8 cellular contexts compared by ENCODE assay signal in the genomic region with DNA sequence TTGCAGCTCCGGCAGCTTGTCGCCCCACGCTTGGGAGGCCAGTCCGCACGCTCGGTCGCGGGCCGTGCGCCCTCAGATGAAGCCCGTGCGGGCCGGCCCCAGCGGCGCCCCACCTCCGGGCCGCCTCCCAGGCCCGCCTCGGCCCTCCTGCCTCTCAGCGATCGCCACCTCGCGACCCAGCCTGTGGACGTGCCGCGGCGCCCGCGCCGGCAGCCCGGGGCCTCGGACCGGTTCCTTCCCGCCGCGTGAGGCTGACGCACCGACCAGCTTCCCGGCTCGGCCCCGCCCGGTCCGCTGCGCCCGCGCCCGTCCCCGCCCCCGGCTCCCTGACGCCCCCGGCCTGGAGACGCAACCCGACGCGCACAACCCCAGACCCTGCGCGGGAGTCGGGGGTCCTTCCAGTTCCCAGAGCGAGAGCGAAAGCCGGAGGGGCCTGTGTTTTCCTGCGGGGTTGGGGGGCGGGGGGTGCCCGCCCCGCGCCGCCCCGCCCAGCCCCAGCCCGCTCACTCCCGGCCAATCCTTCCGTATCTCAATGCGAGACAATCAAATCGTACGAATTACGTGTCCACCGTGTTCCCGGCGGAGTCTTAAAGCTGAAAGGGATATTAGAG. TPM values are rescaled to one million over a fixed set of nuclear protein-coding genes. Genes with fewer than 3 reads are reported as not detected.
DNase-seq lines count a peak whose midpoint lies in the region; ATAC-seq lines count a peak whose summit lies in the region.

A gene with protein sequence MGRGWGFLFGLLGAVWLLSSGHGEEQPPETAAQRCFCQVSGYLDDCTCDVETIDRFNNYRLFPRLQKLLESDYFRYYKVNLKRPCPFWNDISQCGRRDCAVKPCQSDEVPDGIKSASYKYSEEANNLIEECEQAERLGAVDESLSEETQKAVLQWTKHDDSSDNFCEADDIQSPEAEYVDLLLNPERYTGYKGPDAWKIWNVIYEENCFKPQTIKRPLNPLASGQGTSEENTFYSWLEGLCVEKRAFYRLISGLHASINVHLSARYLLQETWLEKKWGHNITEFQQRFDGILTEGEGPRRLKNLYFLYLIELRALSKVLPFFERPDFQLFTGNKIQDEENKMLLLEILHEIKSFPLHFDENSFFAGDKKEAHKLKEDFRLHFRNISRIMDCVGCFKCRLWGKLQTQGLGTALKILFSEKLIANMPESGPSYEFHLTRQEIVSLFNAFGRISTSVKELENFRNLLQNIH (minus strand): TSS at position 78 of the 611 bp plus-strand sequence. CDS start 77 bp downstream, at position 1.

- peak; percentile 56 to 71 (median 60) for DNase-seq in CD4-positive, alpha-beta memory T cell
- peak; percentile 66 for DNase-seq in NCI-H774 (lab: John Stamatoyannopoulos, UW)
- peak; percentile 31 to 32 for DNase-seq in activated CD8-positive, alpha-beta memory T cell treated with anti-CD3 and anti-CD28 coated beads for 4 hours (ENCODE audit: low read depth in 2 of 2)
- peak; percentile 95 for DNase-seq in mesenteric fat pad (ENCODE audit: low spot score)
- DNase-seq in stimulated activated CD8-positive, alpha-beta memory T cell treated with anti-CD3 and anti-CD28 coated beads, Interleukin-15, amount 100 ng/mL, for 24 hours (ENCODE audit: low read depth), result peak; percentile 41

- POLR2A ChIA-PET in CD4-positive, alpha-beta memory T cell (lab: Charles Lee; ENCODE audit: partially characterized antibody), result interaction anchor here (0.8 to 3.3 kb wide), 17 partner anchors 9 to 457 kb away, joined by 3 to 29 read pairs (median 5); a partner anchor contains a TSS

- H3K4me3 Mint-ChIP-seq in CD4-positive, alpha-beta memory T cell, result peak within 1 kb of the TSS; percentile 98 to 100 (median 99)

- H3K36me3 Mint-ChIP-seq in CD4-positive, alpha-beta memory T cell, result peaks cover 0 to 6% of the 10 kb centered on the region in 2 donors

- H3K9ac ChIP-seq in endocrine pancreas (ENCODE audit: control insufficient read depth, insufficient read depth, low read length), result peak within 1 kb of the TSS; percentile 86

- ATAC-seq in GM19397 (IDR thresholded peaks at IDR 0.05; ENCODE audit: unreplicated experiment) (peak; percentile 72), HG03558 (IDR thresholded peaks at IDR 0.05; ENCODE audit: extremely low read depth, unreplicated experiment) (peak; percentile 48)

- H3K27ac ChIP-seq in CD4-positive, alpha-beta memory T cell (ENCODE audit: low read depth, low read length), result peak within 1 kb of the TSS; percentile 81

- peaks cover 0 to 1% (median 0%) of the 10 kb centered on the region in 8 donors for H3K9me3 Mint-ChIP-seq in CD4-positive, alpha-beta memory T cell

- no peaks in the 10 kb centered on the region for H3K9me3 ChIP-seq in CD4-positive, alpha-beta memory T cell (ENCODE audit: control insufficient read depth in 1 of 2, low read length in 2 of 2)
- H3K9me3 ChIP-seq in endocrine pancreas (ENCODE audit: control insufficient read depth, low read length), result no peaks in the 10 kb centered on the region

- H3K27me3 Mint-ChIP-seq in CD4-positive, alpha-beta memory T cell, result no peaks in the 10 kb centered on the region

- intact Hi-C loops in CD4-positive, alpha-beta memory T cell (cut with micrococcal nuclease), result loop anchor here (2.0 to 10.0 kb wide), 4 partner anchors 17 to 459 kb away; a partner anchor contains a TSS

- peak within 1 kb of the TSS; percentile 96 to 99 for H3K4me3 ChIP-seq in CD4-positive, alpha-beta memory T cell (ENCODE audit: low read length in 2 of 2)
- H3K4me3 ChIP-seq in endocrine pancreas (ENCODE audit: control insufficient read depth, insufficient read depth, low read length), result peak within 1 kb of the TSS; percentile 99

- CTCF ChIA-PET in CD4-positive, alpha-beta memory T cell (lab: Charles Lee; ENCODE audit: partially characterized antibody), result interaction anchor here (0.6 to 1.3 kb wide), 4 partner anchors 11 to 23 kb away, joined by 3 to 4 read pairs (median 3); no protein-coding TSS in a partner anchor

- peaks cover 39% of the 10 kb centered on the region for H3K4me1 ChIP-seq in CD4-positive, alpha-beta memory T cell (ENCODE audit: insufficient read depth, low read length)
- H3K4me1 ChIP-seq in endocrine pancreas (ENCODE audit: control insufficient read depth, insufficient read depth, low read length), result peaks cover 18% of the 10 kb centered on the region

- peaks cover 26 to 47% (median 40%) of the 10 kb centered on the region in 4 donors for H3K4me1 Mint-ChIP-seq in CD4-positive, alpha-beta memory T cell

- H3K36me3 ChIP-seq in CD4-positive, alpha-beta memory T cell (ENCODE audit: insufficient read depth, low read length), result no peaks in the 10 kb centered on the region
- H3K36me3 ChIP-seq in endocrine pancreas (ENCODE audit: control insufficient read depth, insufficient read depth, low read length), result no peaks in the 10 kb centered on the region

- H3K27me3 ChIP-seq in CD4-positive, alpha-beta memory T cell (ENCODE audit: insufficient read depth, low read length), result no peaks in the 10 kb centered on the region
- H3K27me3 ChIP-seq in endocrine pancreas (ENCODE audit: control insufficient read depth, insufficient read depth, low read length), result no peaks in the 10 kb centered on the region

- H3K27ac Mint-ChIP-seq in CD4-positive, alpha-beta memory T cell, result peak within 1 kb of the TSS; percentile 88 to 99 (median 98)

RNA-seq across cellular contexts. Expression of the gene that starts here (rescaled TPM):
- total RNA-seq in CD4-positive, alpha-beta memory T cell, result 10 to 100 TPM; 93.8 to 98.3 TPM
- 10 to 100 TPM; 65.5 to 75.2 TPM for polyA plus RNA-seq in CD4-positive, alpha-beta memory T cell
- total RNA-seq in mesenteric fat pad, result 37.8 TPM

Comparison
In these comparisons a context has a peak if more than half of its experiments do, and no peak if none do; other contexts are left out.
1. Peak in every context shown above with its lines: DNase-seq, ATAC-seq, H3K4me3 ChIP-seq and H3K27ac ChIP-seq.
2. DNase-seq: peak in every context shown above with its lines; median percentile 95 in mesenteric fat pad; 66 in NCI-H774; 60 in CD4-positive, alpha-beta memory T cell; 41 in stimulated activated CD8-positive, alpha-beta memory T cell treated with anti-CD3 and anti-CD28 coated beads, Interleukin-15, amount 100 ng/mL, for 24 hours; 32 in activated CD8-positive, alpha-beta memory T cell treated with anti-CD3 and anti-CD28 coated beads for 4 hours.